In the genomic region with DNA sequence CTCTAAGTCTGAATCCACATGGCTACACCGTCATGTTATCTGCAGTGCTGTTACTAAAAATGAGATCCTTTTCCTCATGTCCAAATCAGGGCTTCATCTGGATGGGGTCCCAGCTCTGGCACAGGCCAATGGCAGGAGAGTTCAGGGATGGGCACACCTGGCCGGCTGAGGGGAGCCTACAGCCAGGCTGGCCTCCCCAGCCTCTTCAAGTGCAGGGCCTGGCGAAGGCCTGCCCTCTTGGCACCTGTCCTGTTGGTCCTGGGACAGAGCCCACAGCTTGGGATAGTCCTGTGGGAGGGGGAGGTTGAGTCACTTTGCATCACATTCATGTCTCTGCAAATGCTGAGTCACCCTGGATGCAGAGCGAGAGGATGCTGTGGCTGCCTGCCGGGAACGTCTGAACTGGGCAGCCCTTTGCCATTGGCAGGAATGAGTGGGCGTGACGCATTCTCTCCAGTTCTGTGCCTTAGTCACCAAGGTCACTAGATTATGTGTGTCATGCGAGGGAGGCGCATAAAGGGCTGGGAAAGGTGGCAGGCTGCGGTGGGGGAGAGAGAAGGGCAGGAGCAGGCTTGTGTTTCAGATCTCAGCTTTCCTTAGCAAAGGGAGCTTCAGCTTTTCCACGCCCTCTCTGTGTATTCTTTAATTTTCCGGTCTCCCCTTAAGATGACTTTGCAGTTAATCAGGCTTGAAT, we compare ENCODE assay signal across 8 cellular contexts.
DNase-seq lines count a peak whose midpoint lies in the region; ATAC-seq, FAIRE-seq and TF ChIP-seq lines count a peak whose summit lies in the region.

No MANE protein-coding gene starts in this region.

- H4K8ac ChIP-seq in mesenchymal stem cell (ENCODE audit: low read length): peak overlapping the region; percentile 16

- peaks cover 7% of the 10 kb centered on the region for H3K4me1 Mint-ChIP-seq in endodermal cell

- H4K91ac ChIP-seq in mesenchymal stem cell (ENCODE audit: low read length): peak overlapping the region; percentile 60

- peak; percentile 95 for FAIRE-seq in RCC 7860 (lab: Jason Lieb, UNC)

- no peak overlapping the region for H2BK120ac ChIP-seq in mesenchymal stem cell (ENCODE audit: low read depth, low read length)

- H3K79me1 ChIP-seq in mesenchymal stem cell (replicated peaks; ENCODE audit: low read length, poor library complexity, severe bottlenecking): no peaks in the 10 kb centered on the region

- TF ChIP-seq CTCF in endodermal cell (conservative IDR thresholded peaks at IDR 0.05) (no peak), testis (IDR thresholded peaks at IDR 0.05) (no peak)

- H3K9me3 ChIP-seq in endodermal cell (ENCODE audit: control insufficient read depth, low read length) (no peaks in the 10 kb centered on the region), mesenchymal stem cell (ENCODE audit: control insufficient read depth, low read length) (no peaks in the 10 kb centered on the region), testis (no peaks in the 10 kb centered on the region)

- H2AK5ac ChIP-seq in mesenchymal stem cell (ENCODE audit: low read length, severe bottlenecking): no peak overlapping the region

- H2BK15ac ChIP-seq in mesenchymal stem cell (ENCODE audit: low read depth, poor library complexity, severe bottlenecking): no peak overlapping the region

- no peaks in the 10 kb centered on the region for H3K36me3 Mint-ChIP-seq in endodermal cell (ENCODE audit: low read depth)

- peaks cover 3% of the 10 kb centered on the region for H3K9me3 Mint-ChIP-seq in endodermal cell

- H3K4me2 ChIP-seq in mesenchymal stem cell (ENCODE audit: low read length, poor library complexity, severe bottlenecking): no peak overlapping the region

- no peak overlapping the region for H2AFZ ChIP-seq in mesenchymal stem cell (ENCODE audit: low read depth, low read length)

- H3K27ac ChIP-seq in endodermal cell (ENCODE audit: low read depth, low read length) (no peak overlapping the region), mesenchymal stem cell (ENCODE audit: low read length, poor library complexity, severe bottlenecking) (peak overlapping the region; percentile 43), testis (peak overlapping the region; percentile 80 to 84)

- 75 to 77% methylated on average over 10 to 13 of the region's 13 CpGs for WGBS in endodermal cell (ENCODE audit: insufficient coverage in 1 of 2, insufficient read length in 1 of 2), 2 experiments
- WGBS in mesenchymal stem cell: 13% methylated on average over 13 of the region's 13 CpGs
- WGBS in testis, 2 donors: 30% methylated on average over 12 to 13 of the region's 13 CpGs

- no peak overlapping the region for H2BK5ac ChIP-seq in mesenchymal stem cell (ENCODE audit: low read depth, low read length, poor library complexity, severe bottlenecking)

- no peak overlapping the region for H3K23ac ChIP-seq in mesenchymal stem cell (ENCODE audit: low read length in 2 of 2)

- peak overlapping the region; percentile 75 to 80 for H3K18ac ChIP-seq in mesenchymal stem cell (ENCODE audit: low read depth in 1 of 2, low read length in 2 of 2)

- TF ChIP-seq POLR2A in testis (IDR thresholded peaks at IDR 0.05): no peak

- H3K4me1 ChIP-seq in endodermal cell (ENCODE audit: control insufficient read depth, insufficient read depth, low read length): no peaks in the 10 kb centered on the region
- peaks cover 17% of the 10 kb centered on the region for H3K4me1 ChIP-seq in mesenchymal stem cell (ENCODE audit: control insufficient read depth, insufficient read depth, low read depth, low read length)
- peaks cover 16% of the 10 kb centered on the region for H3K4me1 ChIP-seq in testis

- H3K9ac ChIP-seq in endodermal cell (ENCODE audit: extremely low read depth, low read length, poor library complexity, severe bottlenecking): no peak overlapping the region
- peak overlapping the region; percentile 94 for H3K9ac ChIP-seq in mesenchymal stem cell (ENCODE audit: low read length)

- DNase-seq in activated CD4-positive, CD25-positive, alpha-beta regulatory T cell (lab: John Stamatoyannopoulos, UW): no peak
- DNase-seq in RCC 7860 (ENCODE audit: low spot score) (peak; percentile 100), endodermal cell (peak; percentile 90), mesenchymal stem cell (peak; percentile 99), testis (peak; percentile 96), COR-L47 (lab: John Stamatoyannopoulos, UW) (no peak)

- H3K27me3 ChIP-seq in endodermal cell (ENCODE audit: control insufficient read depth, insufficient read depth, low read length, poor library complexity, severe bottlenecking) (no peaks in the 10 kb centered on the region), mesenchymal stem cell (ENCODE audit: control insufficient read depth in 1 of 2, insufficient read depth in 1 of 2, low read length in 2 of 2) (no peaks in the 10 kb centered on the region), testis (no peaks in the 10 kb centered on the region)

- intact Hi-C loops in testis (cut with DNase I; ENCODE audit: low total_unique reads): no loop called here

- no peaks in the 10 kb centered on the region for H3K27me3 Mint-ChIP-seq in endodermal cell (ENCODE audit: insufficient read depth)

- H2BK12ac ChIP-seq in mesenchymal stem cell (ENCODE audit: low read length in 2 of 2): peak overlapping the region; percentile 81 to 95

- peak overlapping the region in 1 of 2 experiments; percentile 56 for H3K4ac ChIP-seq in mesenchymal stem cell (ENCODE audit: low read depth in 1 of 2, low read length in 2 of 2)

- no peaks in the 10 kb centered on the region for H3K36me3 ChIP-seq in endodermal cell (ENCODE audit: control insufficient read depth, insufficient read depth, low read length)
- no peaks in the 10 kb centered on the region for H3K36me3 ChIP-seq in mesenchymal stem cell (ENCODE audit: control insufficient read depth in 1 of 2, insufficient read depth in 2 of 2, low read depth in 1 of 2, low read length in 2 of 2)
- H3K36me3 ChIP-seq in testis (ENCODE audit: low read depth, missing control alignments): no peaks in the 10 kb centered on the region

- peak; percentile 24 to 30 for ATAC-seq in activated CD4-positive, CD25-positive, alpha-beta regulatory T cell treated with anti-CD3 and anti-CD28 coated beads, Interleukin-2, amount 50 U/mL, for 24 hours
- ATAC-seq in HG03025 (IDR thresholded peaks at IDR 0.05; ENCODE audit: low FRiP score, unreplicated experiment): no peak

- peak overlapping the region; percentile 69 for H3K27ac Mint-ChIP-seq in endodermal cell

- no peak overlapping the region for H3K14ac ChIP-seq in mesenchymal stem cell (ENCODE audit: low read length in 2 of 2)

- H3K4me3 ChIP-seq in endodermal cell (ENCODE audit: low read length): no peak overlapping the region
- peak overlapping the region in 1 of 2 experiments; percentile 63 for H3K4me3 ChIP-seq in mesenchymal stem cell (ENCODE audit: insufficient read depth in 1 of 2, low read depth in 1 of 2, low read length in 2 of 2)
- H3K4me3 ChIP-seq in testis: no peak overlapping the region

- no peak overlapping the region for H3K4me3 Mint-ChIP-seq in endodermal cell

Comparison
In these comparisons a context has a peak if more than half of its experiments do, and no peak if none do; other contexts are left out.
1. DNase-seq: peak in RCC 7860 (single experiment), endodermal cell (single experiment), mesenchymal stem cell (single experiment) and testis (single experiment); none in activated CD4-positive, CD25-positive, alpha-beta regulatory T cell (0 of 4) and COR-L47 (single experiment).